Comparison of ENCODE assay signal across 8 cellular contexts in the genomic region with DNA sequence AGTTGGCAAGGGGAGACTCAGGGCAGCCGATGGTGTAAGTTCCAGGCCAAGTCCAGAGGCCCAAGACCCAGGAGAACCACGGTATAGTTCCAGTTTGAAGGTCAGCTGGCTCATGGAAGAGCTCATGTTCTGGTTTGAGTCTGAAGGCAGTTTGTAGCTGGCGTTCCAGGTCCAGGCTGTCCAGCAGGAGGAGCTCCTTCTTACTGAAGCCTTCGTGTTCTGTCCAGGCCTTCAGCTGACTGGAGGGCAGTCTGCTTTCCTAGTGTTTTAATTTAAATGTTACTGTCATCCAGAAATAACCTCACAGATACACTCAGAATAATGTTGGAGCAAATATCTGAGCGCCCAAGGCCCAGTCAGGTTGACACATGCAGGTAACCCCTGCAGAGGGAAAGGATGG. TPM values are rescaled to one million over a fixed set of nuclear protein-coding genes. Genes with fewer than 3 reads are reported as not detected.
A peak's percentile ranks its signal among the peaks of the same experiment; 100 is the strongest.
DNase-seq lines count a peak whose midpoint lies in the region; ATAC-seq, FAIRE-seq and TF ChIP-seq lines count a peak whose summit lies in the region.
"Had no signal": no experiment of that assay in that cellular context is flagged by ENCODE, and none has a peak within 500 bp of the region (broad histone marks: within the 10 kb centered on the region; RNA-seq: fewer than 3 reads in every experiment).

No MANE protein-coding gene starts in this region.

- POLR2A ChIA-PET in T-cell (lab: Charles Lee): no interaction called here

- peak overlapping the region in 1 of 3 donors; percentile 56 for H3K4me3 Mint-ChIP-seq in T-cell
- no peak overlapping the region for H3K4me3 Mint-ChIP-seq in activated CD8-positive, alpha-beta memory T cell treated with anti-CD3 and anti-CD28 coated beads, Interleukin-2, amount 10 ng/mL, durations not matched to agents 7 days and 5 days

- no peak for DNase-seq in T-cell
- DNase-seq in foreskin fibroblast: peak; percentile 38 to 72
- DNase-seq in GM19239 (ENCODE audit: insufficient read length, low spot score): no peak
- no peak for DNase-seq in activated T-cell treated with anti-CD3 and anti-CD28 coated beads, Interleukin-2, amount 50 U/mL, for 48 hours
- DNase-seq in activated CD8-positive, alpha-beta memory T cell treated with anti-CD3 and anti-CD28 coated beads, Interleukin-2, amount 10 ng/mL, durations not matched to agents 7 days and 5 days: no peak

- peaks cover 39% of the 10 kb centered on the region for H3K36me3 Mint-ChIP-seq in T-cell
- H3K36me3 Mint-ChIP-seq in activated CD8-positive, alpha-beta memory T cell treated with anti-CD3 and anti-CD28 coated beads, Interleukin-2, amount 10 ng/mL, durations not matched to agents 7 days and 5 days: peaks cover 10% of the 10 kb centered on the region

- H3K27ac ChIP-seq in skin epidermis: peak overlapping the region in 19 of 21 experiments; percentile 10 to 88 (median 72)

- no peak for ATAC-seq in T-cell (replicated peaks in 1 of 4)
- no peak for ATAC-seq in activated CD8-positive, alpha-beta memory T cell treated with anti-CD3 and anti-CD28 coated beads, Interleukin-2, amount 10 ng/mL, durations not matched to agents 7 days and 5 days

- no peaks in the 10 kb centered on the region for H3K27me3 Mint-ChIP-seq in T-cell
- H3K27me3 Mint-ChIP-seq in activated CD8-positive, alpha-beta memory T cell treated with anti-CD3 and anti-CD28 coated beads, Interleukin-2, amount 10 ng/mL, durations not matched to agents 7 days and 5 days: no peaks in the 10 kb centered on the region

- peak overlapping the region; percentile 48 to 89 for H3K27ac Mint-ChIP-seq in T-cell
- H3K27ac Mint-ChIP-seq in activated CD8-positive, alpha-beta memory T cell treated with anti-CD3 and anti-CD28 coated beads, Interleukin-2, amount 10 ng/mL, durations not matched to agents 7 days and 5 days: no peak overlapping the region

- H3K4me1 Mint-ChIP-seq in T-cell: peaks cover 36 to 59% (median 40%) of the 10 kb centered on the region in 3 donors
- H3K4me1 Mint-ChIP-seq in activated CD8-positive, alpha-beta memory T cell treated with anti-CD3 and anti-CD28 coated beads, Interleukin-2, amount 10 ng/mL, durations not matched to agents 7 days and 5 days: peaks cover 18% of the 10 kb centered on the region

- H3K9me3 Mint-ChIP-seq in T-cell: no peaks in the 10 kb centered on the region
- H3K9me3 Mint-ChIP-seq in activated CD8-positive, alpha-beta memory T cell treated with anti-CD3 and anti-CD28 coated beads, Interleukin-2, amount 10 ng/mL, durations not matched to agents 7 days and 5 days (ENCODE audit: low read depth): no peaks in the 10 kb centered on the region

- no peak for FAIRE-seq in GM19239 (lab: Jason Lieb, UNC)
- FAIRE-seq: islet of Langerhans had no signal

- TF ChIP-seq CTCF in GM12875 (IDR thresholded peaks at IDR 0.05; ENCODE audit: borderline replicate concordance, insufficient read depth, low read depth, low read length) (peak; percentile 11; the same call in 1 of the 2 replicates), foreskin fibroblast (IDR thresholded peaks at IDR 0.05; ENCODE audit: low read depth, low read length) (peak; percentile 67)

- CTCF ChIA-PET in T-cell (lab: Charles Lee): no interaction called here
- CTCF ChIA-PET in activated CD8-positive, alpha-beta memory T cell treated with anti-CD3 and anti-CD28 coated beads, Interleukin-2, amount 10 ng/mL, durations not matched to agents 7 days and 5 days (lab: Charles Lee): interaction anchor here (0.9 kb wide), 1 partner anchor 39 kb away, joined by 5 read pairs; the partner anchor contains the start of gene GET4

- H3K4me3 ChIP-seq in GM12875 (ENCODE audit: low read depth, low read length) (no peak overlapping the region), foreskin fibroblast (ENCODE audit: low read depth in 1 of 2, low read length in 2 of 2) (no peak overlapping the region), skin epidermis (no peak overlapping the region)

RNA-seq across cellular contexts. Expression of gene SUN1, which starts 4.2 kb away (rescaled TPM):
- 100 to 1,000 TPM in 3 of 5 donors, 10 to 100 TPM in 2; 90.8 to 299 (median 279) TPM for total RNA-seq in T-cell
- 10 to 100 TPM; 41.4 to 46.3 TPM for total RNA-seq in activated CD8-positive, alpha-beta memory T cell treated with anti-CD3 and anti-CD28 coated beads, Interleukin-2, amount 10 ng/mL, durations not matched to agents 7 days and 5 days

RNA-seq across cellular contexts. Expression of gene GET4, which starts 39.9 kb away (rescaled TPM):
- total RNA-seq in T-cell: 10 to 100 TPM; 52.2 to 76.4 (median 54.7) TPM
- 10 to 100 TPM; 38.0 to 39.2 TPM for total RNA-seq in activated CD8-positive, alpha-beta memory T cell treated with anti-CD3 and anti-CD28 coated beads, Interleukin-2, amount 10 ng/mL, durations not matched to agents 7 days and 5 days

Comparison
In these comparisons a context has a peak if more than half of its experiments do, and no peak if none do; other contexts are left out.
1. DNase-seq: peak in foreskin fibroblast (2 of 2); none in T-cell (0 of 34), GM19239 (single experiment), activated T-cell treated with anti-CD3 and anti-CD28 coated beads, Interleukin-2, amount 50 U/mL, for 48 hours (0 of 2) and activated CD8-positive, alpha-beta memory T cell treated with anti-CD3 and anti-CD28 coated beads, Interleukin-2, amount 10 ng/mL, durations not matched to agents 7 days and 5 days (single experiment).